1 cellular context compared by ENCODE assay signal in the genomic region with DNA sequence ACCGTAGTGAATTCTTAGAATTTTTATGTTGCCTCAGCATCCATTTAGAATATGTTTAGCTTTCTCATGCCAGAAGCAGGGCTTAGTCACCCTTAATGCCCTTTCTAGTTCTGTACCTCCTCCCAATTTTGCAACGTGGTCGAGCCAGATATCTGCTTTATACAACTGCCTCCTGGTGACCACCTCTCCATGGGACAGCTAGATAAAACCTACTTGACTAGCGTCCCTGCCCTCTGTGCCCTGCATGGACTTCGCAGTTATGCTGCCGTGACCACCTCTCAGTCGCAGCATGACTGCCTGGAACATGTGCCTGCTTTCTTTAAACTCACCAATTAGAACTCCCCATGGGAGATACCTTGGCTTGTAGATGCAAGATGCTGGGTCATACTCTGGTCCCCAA.
TF ChIP-seq lines count a peak whose summit lies in the region.
"Not testable (repeated sequence)": the region's sequence is repeated elsewhere in the genome, so short reads cannot be mapped to it uniquely, and the experiment has no call there.

No MANE protein-coding gene starts in this region.

TF ChIP-seq in K562, 482 proteins besides CTCF, POLR2A, EP300 and RAD21 (continued from another document):
- TF ChIP-seq, protein P1, sequence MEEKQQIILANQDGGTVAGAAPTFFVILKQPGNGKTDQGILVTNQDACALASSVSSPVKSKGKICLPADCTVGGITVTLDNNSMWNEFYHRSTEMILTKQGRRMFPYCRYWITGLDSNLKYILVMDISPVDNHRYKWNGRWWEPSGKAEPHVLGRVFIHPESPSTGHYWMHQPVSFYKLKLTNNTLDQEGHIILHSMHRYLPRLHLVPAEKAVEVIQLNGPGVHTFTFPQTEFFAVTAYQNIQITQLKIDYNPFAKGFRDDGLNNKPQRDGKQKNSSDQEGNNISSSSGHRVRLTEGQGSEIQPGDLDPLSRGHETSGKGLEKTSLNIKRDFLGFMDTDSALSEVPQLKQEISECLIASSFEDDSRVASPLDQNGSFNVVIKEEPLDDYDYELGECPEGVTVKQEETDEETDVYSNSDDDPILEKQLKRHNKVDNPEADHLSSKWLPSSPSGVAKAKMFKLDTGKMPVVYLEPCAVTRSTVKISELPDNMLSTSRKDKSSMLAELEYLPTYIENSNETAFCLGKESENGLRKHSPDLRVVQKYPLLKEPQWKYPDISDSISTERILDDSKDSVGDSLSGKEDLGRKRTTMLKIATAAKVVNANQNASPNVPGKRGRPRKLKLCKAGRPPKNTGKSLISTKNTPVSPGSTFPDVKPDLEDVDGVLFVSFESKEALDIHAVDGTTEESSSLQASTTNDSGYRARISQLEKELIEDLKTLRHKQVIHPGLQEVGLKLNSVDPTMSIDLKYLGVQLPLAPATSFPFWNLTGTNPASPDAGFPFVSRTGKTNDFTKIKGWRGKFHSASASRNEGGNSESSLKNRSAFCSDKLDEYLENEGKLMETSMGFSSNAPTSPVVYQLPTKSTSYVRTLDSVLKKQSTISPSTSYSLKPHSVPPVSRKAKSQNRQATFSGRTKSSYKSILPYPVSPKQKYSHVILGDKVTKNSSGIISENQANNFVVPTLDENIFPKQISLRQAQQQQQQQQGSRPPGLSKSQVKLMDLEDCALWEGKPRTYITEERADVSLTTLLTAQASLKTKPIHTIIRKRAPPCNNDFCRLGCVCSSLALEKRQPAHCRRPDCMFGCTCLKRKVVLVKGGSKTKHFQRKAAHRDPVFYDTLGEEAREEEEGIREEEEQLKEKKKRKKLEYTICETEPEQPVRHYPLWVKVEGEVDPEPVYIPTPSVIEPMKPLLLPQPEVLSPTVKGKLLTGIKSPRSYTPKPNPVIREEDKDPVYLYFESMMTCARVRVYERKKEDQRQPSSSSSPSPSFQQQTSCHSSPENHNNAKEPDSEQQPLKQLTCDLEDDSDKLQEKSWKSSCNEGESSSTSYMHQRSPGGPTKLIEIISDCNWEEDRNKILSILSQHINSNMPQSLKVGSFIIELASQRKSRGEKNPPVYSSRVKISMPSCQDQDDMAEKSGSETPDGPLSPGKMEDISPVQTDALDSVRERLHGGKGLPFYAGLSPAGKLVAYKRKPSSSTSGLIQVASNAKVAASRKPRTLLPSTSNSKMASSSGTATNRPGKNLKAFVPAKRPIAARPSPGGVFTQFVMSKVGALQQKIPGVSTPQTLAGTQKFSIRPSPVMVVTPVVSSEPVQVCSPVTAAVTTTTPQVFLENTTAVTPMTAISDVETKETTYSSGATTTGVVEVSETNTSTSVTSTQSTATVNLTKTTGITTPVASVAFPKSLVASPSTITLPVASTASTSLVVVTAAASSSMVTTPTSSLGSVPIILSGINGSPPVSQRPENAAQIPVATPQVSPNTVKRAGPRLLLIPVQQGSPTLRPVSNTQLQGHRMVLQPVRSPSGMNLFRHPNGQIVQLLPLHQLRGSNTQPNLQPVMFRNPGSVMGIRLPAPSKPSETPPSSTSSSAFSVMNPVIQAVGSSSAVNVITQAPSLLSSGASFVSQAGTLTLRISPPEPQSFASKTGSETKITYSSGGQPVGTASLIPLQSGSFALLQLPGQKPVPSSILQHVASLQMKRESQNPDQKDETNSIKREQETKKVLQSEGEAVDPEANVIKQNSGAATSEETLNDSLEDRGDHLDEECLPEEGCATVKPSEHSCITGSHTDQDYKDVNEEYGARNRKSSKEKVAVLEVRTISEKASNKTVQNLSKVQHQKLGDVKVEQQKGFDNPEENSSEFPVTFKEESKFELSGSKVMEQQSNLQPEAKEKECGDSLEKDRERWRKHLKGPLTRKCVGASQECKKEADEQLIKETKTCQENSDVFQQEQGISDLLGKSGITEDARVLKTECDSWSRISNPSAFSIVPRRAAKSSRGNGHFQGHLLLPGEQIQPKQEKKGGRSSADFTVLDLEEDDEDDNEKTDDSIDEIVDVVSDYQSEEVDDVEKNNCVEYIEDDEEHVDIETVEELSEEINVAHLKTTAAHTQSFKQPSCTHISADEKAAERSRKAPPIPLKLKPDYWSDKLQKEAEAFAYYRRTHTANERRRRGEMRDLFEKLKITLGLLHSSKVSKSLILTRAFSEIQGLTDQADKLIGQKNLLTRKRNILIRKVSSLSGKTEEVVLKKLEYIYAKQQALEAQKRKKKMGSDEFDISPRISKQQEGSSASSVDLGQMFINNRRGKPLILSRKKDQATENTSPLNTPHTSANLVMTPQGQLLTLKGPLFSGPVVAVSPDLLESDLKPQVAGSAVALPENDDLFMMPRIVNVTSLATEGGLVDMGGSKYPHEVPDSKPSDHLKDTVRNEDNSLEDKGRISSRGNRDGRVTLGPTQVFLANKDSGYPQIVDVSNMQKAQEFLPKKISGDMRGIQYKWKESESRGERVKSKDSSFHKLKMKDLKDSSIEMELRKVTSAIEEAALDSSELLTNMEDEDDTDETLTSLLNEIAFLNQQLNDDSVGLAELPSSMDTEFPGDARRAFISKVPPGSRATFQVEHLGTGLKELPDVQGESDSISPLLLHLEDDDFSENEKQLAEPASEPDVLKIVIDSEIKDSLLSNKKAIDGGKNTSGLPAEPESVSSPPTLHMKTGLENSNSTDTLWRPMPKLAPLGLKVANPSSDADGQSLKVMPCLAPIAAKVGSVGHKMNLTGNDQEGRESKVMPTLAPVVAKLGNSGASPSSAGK (IDR thresholded peaks at IDR 0.05) = peak; percentile 88
- TF ChIP-seq, protein P2, sequence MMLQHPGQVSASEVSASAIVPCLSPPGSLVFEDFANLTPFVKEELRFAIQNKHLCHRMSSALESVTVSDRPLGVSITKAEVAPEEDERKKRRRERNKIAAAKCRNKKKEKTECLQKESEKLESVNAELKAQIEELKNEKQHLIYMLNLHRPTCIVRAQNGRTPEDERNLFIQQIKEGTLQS (IDR thresholded peaks at IDR 0.05) = peak; percentile 54
- TF ChIP-seq, protein P2 (CRISPR knock-in tag; conservative IDR thresholded peaks at IDR 0.05) = not testable (repeated sequence)
- TF ChIP-seq ARID1B (IDR thresholded peaks at IDR 0.05) = peak; percentile 89
- TF ChIP-seq MYNN (IDR thresholded peaks at IDR 0.05) = peak; percentile 82
- not testable (repeated sequence) for TF ChIP-seq MYNN (CRISPR knock-in tag; IDR thresholded peaks at IDR 0.05); CREB1 (CRISPR knock-in tag; IDR thresholded peaks at IDR 0.05); JUND (tag; IDR thresholded peaks at IDR 0.05; ENCODE audit: borderline replicate concordance, low read depth, low read length); MYBL2 (CRISPR knock-in tag; IDR thresholded peaks at IDR 0.05; ENCODE audit: borderline replicate concordance)
- peak; percentile 79 for TF ChIP-seq ZNF316 (IDR thresholded peaks at IDR 0.05)
- TF ChIP-seq TCF3 (CRISPR knock-in tag; IDR thresholded peaks at IDR 0.05) = peak; percentile 73
- peak; percentile 90 for TF ChIP-seq CBFA2T3 (IDR thresholded peaks at IDR 0.05)
- TF ChIP-seq MAFG (tag; conservative IDR thresholded peaks at IDR 0.05) = peak; percentile 57
- TF ChIP-seq SMARCC2 (IDR thresholded peaks at IDR 0.05; ENCODE audit: low read depth) = peak; percentile 24; the same call in 1 of the 2 replicates
- TF ChIP-seq LEF1 (IDR thresholded peaks at IDR 0.05) = 0 out of 2 replicates have a peak, but pooled peaks have one; percentile 56
- peak; percentile 21; the same call in 1 of the 2 replicates for TF ChIP-seq NFE2 (IDR thresholded peaks at IDR 0.05; ENCODE audit: low read depth)
- 0 out of 2 replicates have a peak, but pooled peaks have one; percentile 10 for TF ChIP-seq CREB1 (IDR thresholded peaks at IDR 0.05)
- TF ChIP-seq CBX3 (IDR thresholded peaks at IDR 0.05; ENCODE audit: borderline replicate concordance in 1 of 2, low read length in 2 of 2) = peak in 1 of 2 experiments; percentile 67; a peak in 2 of 3 replicates
- TF ChIP-seq CREM (IDR thresholded peaks at IDR 0.05; ENCODE audit: low read depth) = 0 out of 2 replicates have a peak, but pooled peaks have one; percentile 36
- TF ChIP-seq ZC3H8 (IDR thresholded peaks at IDR 0.05) = peak; percentile 53; the same call in 1 of the 2 replicates
- TF ChIP-seq CBFA2T2 (conservative IDR thresholded peaks at IDR 0.05) = peak; percentile 85
- peak; percentile 56; the same call in 1 of the 2 replicates for TF ChIP-seq FOSL1 (tag; conservative IDR thresholded peaks at IDR 0.05)
- TF ChIP-seq C11orf30 (IDR thresholded peaks at IDR 0.05; ENCODE audit: low read depth) = peak; percentile 61
- TF ChIP-seq, protein P3, sequence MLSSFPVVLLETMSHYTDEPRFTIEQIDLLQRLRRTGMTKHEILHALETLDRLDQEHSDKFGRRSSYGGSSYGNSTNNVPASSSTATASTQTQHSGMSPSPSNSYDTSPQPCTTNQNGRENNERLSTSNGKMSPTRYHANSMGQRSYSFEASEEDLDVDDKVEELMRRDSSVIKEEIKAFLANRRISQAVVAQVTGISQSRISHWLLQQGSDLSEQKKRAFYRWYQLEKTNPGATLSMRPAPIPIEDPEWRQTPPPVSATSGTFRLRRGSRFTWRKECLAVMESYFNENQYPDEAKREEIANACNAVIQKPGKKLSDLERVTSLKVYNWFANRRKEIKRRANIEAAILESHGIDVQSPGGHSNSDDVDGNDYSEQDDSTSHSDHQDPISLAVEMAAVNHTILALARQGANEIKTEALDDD (IDR thresholded peaks at IDR 0.05) = peak; percentile 85
- TF ChIP-seq, protein P4, sequence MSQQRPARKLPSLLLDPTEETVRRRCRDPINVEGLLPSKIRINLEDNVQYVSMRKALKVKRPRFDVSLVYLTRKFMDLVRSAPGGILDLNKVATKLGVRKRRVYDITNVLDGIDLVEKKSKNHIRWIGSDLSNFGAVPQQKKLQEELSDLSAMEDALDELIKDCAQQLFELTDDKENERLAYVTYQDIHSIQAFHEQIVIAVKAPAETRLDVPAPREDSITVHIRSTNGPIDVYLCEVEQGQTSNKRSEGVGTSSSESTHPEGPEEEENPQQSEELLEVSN (IDR thresholded peaks at IDR 0.05; ENCODE audit: borderline replicate concordance in 1 of 2, extremely low read depth in 1 of 2, insufficient read depth in 1 of 2, insufficient read length in 1 of 2, low read depth in 1 of 2, low read length in 1 of 2, poor library complexity in 1 of 2, severe bottlenecking in 1 of 2) = peak in 1 of 2 experiments; percentile 86
- TF ChIP-seq TAL1 (IDR thresholded peaks at IDR 0.05) = peak; percentile 82
- peak; percentile 39; the same call in 1 of the 2 replicates for TF ChIP-seq EHMT2 (IDR thresholded peaks at IDR 0.05)
- peak in 1 of 2 experiments; percentile 36; a peak in 1 of 4 replicates for TF ChIP-seq KDM1A (IDR thresholded peaks at IDR 0.05)
- TF ChIP-seq JUND (IDR thresholded peaks at IDR 0.05; ENCODE audit: borderline replicate concordance, low read depth, low read length) = 0 out of 2 replicates have a peak, but pooled peaks have one; percentile 13
- peak; percentile 58; the same call in 1 of the 2 replicates for TF ChIP-seq EP400 (IDR thresholded peaks at IDR 0.05)
- TF ChIP-seq PML (IDR thresholded peaks at IDR 0.05; ENCODE audit: low read length) = 0 out of 2 replicates have a peak, but pooled peaks have one; percentile 14
- peak; percentile 77 for TF ChIP-seq MYBL2 (IDR thresholded peaks at IDR 0.05; ENCODE audit: low read depth)
